Comparison of ENCODE assay signal across 12 cellular contexts in the genomic region with DNA sequence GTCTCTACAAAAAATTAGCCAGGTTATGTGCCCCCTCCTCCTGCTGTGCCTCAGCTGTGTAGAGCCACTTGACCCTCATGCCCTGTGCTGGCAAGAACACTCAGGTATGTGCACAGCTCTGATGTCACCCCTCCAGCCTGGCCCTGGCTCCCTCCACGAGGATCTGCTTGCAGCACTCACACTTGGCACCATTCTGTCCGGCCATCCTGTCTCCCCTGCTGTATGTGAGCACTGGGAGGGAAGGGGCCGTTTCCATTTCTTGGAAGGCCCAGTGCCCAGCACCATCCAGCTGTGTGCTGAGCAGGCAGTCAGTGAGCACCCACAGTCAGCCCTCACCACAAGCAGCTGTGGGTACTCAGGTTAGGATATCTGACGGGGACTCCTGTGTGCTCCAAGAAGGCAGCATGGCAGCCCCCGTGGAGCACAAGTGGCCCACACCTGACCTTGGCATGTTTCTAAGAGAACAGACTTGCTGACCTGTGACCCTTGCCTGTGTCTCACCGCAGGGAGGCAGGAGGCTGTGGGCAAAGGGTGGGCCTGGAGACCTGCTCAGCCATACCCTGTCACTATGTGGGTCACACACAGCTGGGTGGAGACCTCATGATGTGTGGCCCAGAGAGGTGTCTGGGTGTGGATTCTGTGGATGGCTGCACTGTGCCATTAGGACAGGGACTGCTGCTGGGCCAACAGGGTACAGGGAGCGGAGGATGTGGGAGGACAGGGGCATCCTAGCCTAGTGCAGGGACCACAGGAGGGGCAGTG. TPM values are rescaled to one million over a fixed set of nuclear protein-coding genes. Genes with fewer than 3 reads are reported as not detected.
A peak's percentile ranks its signal among the peaks of the same experiment; 100 is the strongest.
DNase-seq lines count a peak whose midpoint lies in the region; ATAC-seq, FAIRE-seq and TF ChIP-seq lines count a peak whose summit lies in the region.
"Had no signal": no experiment of that assay in that cellular context is flagged by ENCODE, and none has a peak within 500 bp of the region (broad histone marks: within the 10 kb centered on the region; RNA-seq: fewer than 3 reads in every experiment).

No MANE protein-coding gene starts in this region.

- no peaks in the 10 kb centered on the region for H3K9me3 ChIP-seq in CD4-positive, alpha-beta memory T cell (ENCODE audit: control insufficient read depth in 1 of 2, low read length in 2 of 2)
- H3K9me3 ChIP-seq in cardiac muscle cell (ENCODE audit: low read depth) (no peaks in the 10 kb centered on the region), pancreas (no peaks in the 10 kb centered on the region)
- H3K9me3 ChIP-seq: SJSA1 had no signal

- H3K27ac ChIP-seq in CD4-positive, alpha-beta memory T cell (ENCODE audit: low read depth, low read length): no peak overlapping the region
- H3K27ac ChIP-seq in cardiac muscle cell: peak overlapping the region; percentile 76
- H3K27ac ChIP-seq in pancreas: no peak overlapping the region
- H3K27ac ChIP-seq: gastroesophageal sphincter, SJSA1, VCaP had no signal

- intact Hi-C loops in CD4-positive, alpha-beta memory T cell (cut with micrococcal nuclease): no loop called here
- intact Hi-C loops in pancreas (cut with DNase I): no loop called here

- DNase-seq in CD4-positive, alpha-beta memory T cell: no peak
- DNase-seq in NCI-H2196 treated with DMSO at 0.1 percent for 48 hours (lab: John Stamatoyannopoulos, UW; ENCODE audit: unreplicated experiment) (peak; percentile 47), cardiac muscle cell (ENCODE audit: low read depth in 1 of 2, low spot score in 1 of 2) (peak in 1 of 2 donors; percentile 25), pancreas (peak in 2 of 6 donors; percentile 46 to 67), HTR-8/SVneo (ENCODE audit: insufficient read length, low spot score) (no peak), NCI-H1694 treated with DMSO at 0.1 percent for 48 hours (lab: John Stamatoyannopoulos, UW) (no peak)
- no peak for DNase-seq in T-helper 2 cell treated with Interferon-gamma antibody and Interleukin-4, amounts not matched to agents 5 μg/mL and 100 μg/mL, for 36 hours (ENCODE audit: low spot score)
- DNase-seq in activated CD4-positive, alpha-beta memory T cell treated with anti-CD3 and anti-CD28 coated beads, Interleukin-2, amount 10 ng/mL, durations not matched to agents 7 days and 5 days: no peak
- DNase-seq: activated T-cell treated with anti-CD3 and anti-CD28 coated beads, Interleukin-2, amount 50 U/mL, for 24 hours had no signal

- peaks cover 56% of the 10 kb centered on the region for H3K4me1 ChIP-seq in CD4-positive, alpha-beta memory T cell (ENCODE audit: insufficient read depth, low read length)
- H3K4me1 ChIP-seq in cardiac muscle cell (ENCODE audit: low read depth) (peaks cover 12% of the 10 kb centered on the region), pancreas (peaks cover 0 to 27% (median 11%) of the 10 kb centered on the region in 3 donors)

- peak in 3 of 4 donors; percentile 32 to 61 (median 46) for ATAC-seq in pancreas
- ATAC-seq: gastroesophageal sphincter had no signal

- H3K27me3 ChIP-seq in CD4-positive, alpha-beta memory T cell (ENCODE audit: insufficient read depth, low read length): no peaks in the 10 kb centered on the region
- H3K27me3 ChIP-seq in cardiac muscle cell (no peaks in the 10 kb centered on the region), pancreas (no peaks in the 10 kb centered on the region)
- H3K27me3 ChIP-seq: gastroesophageal sphincter, SJSA1 had no signal

- whole genome bisulfite sequencing in pancreas, 2 donors: 61% methylated on average over 7 of the region's 7 CpGs

- peaks cover 59 to 83% (median 70%) of the 10 kb centered on the region in 4 donors for H3K4me1 Mint-ChIP-seq in CD4-positive, alpha-beta memory T cell
- H3K4me1 Mint-ChIP-seq in T-helper 2 cell treated with Interferon-gamma antibody and Interleukin-4, amounts not matched to agents 5 μg/mL and 100 μg/mL, for 36 hours (ENCODE audit: low read depth): peaks cover 43% of the 10 kb centered on the region
- peaks cover 37% of the 10 kb centered on the region for H3K4me1 Mint-ChIP-seq in activated CD4-positive, alpha-beta memory T cell treated with anti-CD3 and anti-CD28 coated beads, Interleukin-2, amount 10 ng/mL, durations not matched to agents 7 days and 5 days

- TF ChIP-seq CTCF in cardiac muscle cell (IDR thresholded peaks at IDR 0.05; ENCODE audit: low read depth, low read length) (no peak), pancreas (IDR thresholded peaks at IDR 0.05) (no peak)

- no peaks in the 10 kb centered on the region for H3K27me3 Mint-ChIP-seq in CD4-positive, alpha-beta memory T cell
- no peaks in the 10 kb centered on the region for H3K27me3 Mint-ChIP-seq in T-helper 2 cell treated with Interferon-gamma antibody and Interleukin-4, amounts not matched to agents 5 μg/mL and 100 μg/mL, for 36 hours (ENCODE audit: low read depth)
- no peaks in the 10 kb centered on the region for H3K27me3 Mint-ChIP-seq in activated CD4-positive, alpha-beta memory T cell treated with anti-CD3 and anti-CD28 coated beads, Interleukin-2, amount 10 ng/mL, durations not matched to agents 7 days and 5 days
- H3K27me3 Mint-ChIP-seq: activated T-cell treated with anti-CD3 and anti-CD28 coated beads, Interleukin-2, amount 50 U/mL, for 24 hours had no signal

- peaks cover 32 to 46% of the 10 kb centered on the region in 2 donors for H3K36me3 Mint-ChIP-seq in CD4-positive, alpha-beta memory T cell
- H3K36me3 Mint-ChIP-seq in T-helper 2 cell treated with Interferon-gamma antibody and Interleukin-4, amounts not matched to agents 5 μg/mL and 100 μg/mL, for 36 hours (ENCODE audit: low read depth): peaks cover 23% of the 10 kb centered on the region
- H3K36me3 Mint-ChIP-seq in activated CD4-positive, alpha-beta memory T cell treated with anti-CD3 and anti-CD28 coated beads, Interleukin-2, amount 10 ng/mL, durations not matched to agents 7 days and 5 days (ENCODE audit: low read depth): peaks cover 49% of the 10 kb centered on the region

- peak overlapping the region in 5 of 7 donors; percentile 12 to 50 (median 16) for H3K27ac Mint-ChIP-seq in CD4-positive, alpha-beta memory T cell
- no peak overlapping the region for H3K27ac Mint-ChIP-seq in T-helper 2 cell treated with Interferon-gamma antibody and Interleukin-4, amounts not matched to agents 5 μg/mL and 100 μg/mL, for 36 hours
- H3K27ac Mint-ChIP-seq in activated CD4-positive, alpha-beta memory T cell treated with anti-CD3 and anti-CD28 coated beads, Interleukin-2, amount 10 ng/mL, durations not matched to agents 7 days and 5 days: no peak overlapping the region

- no peak overlapping the region for H3K4me3 ChIP-seq in CD4-positive, alpha-beta memory T cell (ENCODE audit: low read length in 2 of 2)
- H3K4me3 ChIP-seq in cardiac muscle cell (no peak overlapping the region), pancreas (no peak overlapping the region)
- H3K4me3 ChIP-seq: gastroesophageal sphincter, SJSA1 had no signal

- CTCF ChIA-PET in CD4-positive, alpha-beta memory T cell (lab: Charles Lee; ENCODE audit: partially characterized antibody): interaction anchor here (1.6 to 2.6 kb wide), 3 partner anchors 13 to 18 kb away, joined by 3 to 11 read pairs (median 5); no protein-coding TSS in a partner anchor
- CTCF ChIA-PET in activated CD4-positive, alpha-beta memory T cell treated with anti-CD3 and anti-CD28 coated beads, Interleukin-2, amount 10 ng/mL, durations not matched to agents 7 days and 5 days (lab: Charles Lee): interaction anchor here (1.2 kb wide), 1 partner anchor 13 kb away, joined by 7 read pairs; no protein-coding TSS in a partner anchor

- FAIRE-seq in pancreas (lab: Jason Lieb, UNC) (no peak), HTR-8/SVneo (lab: Jason Lieb, UNC) (no peak)

- peaks cover 2 to 27% (median 18%) of the 10 kb centered on the region in 8 donors for H3K9me3 Mint-ChIP-seq in CD4-positive, alpha-beta memory T cell
- H3K9me3 Mint-ChIP-seq in T-helper 2 cell treated with Interferon-gamma antibody and Interleukin-4, amounts not matched to agents 5 μg/mL and 100 μg/mL, for 36 hours: peaks cover 11% of the 10 kb centered on the region
- H3K9me3 Mint-ChIP-seq in activated CD4-positive, alpha-beta memory T cell treated with anti-CD3 and anti-CD28 coated beads, Interleukin-2, amount 10 ng/mL, durations not matched to agents 7 days and 5 days: peaks cover 12% of the 10 kb centered on the region

- no peaks in the 10 kb centered on the region for H3K36me3 ChIP-seq in CD4-positive, alpha-beta memory T cell (ENCODE audit: insufficient read depth, low read length)
- no peaks in the 10 kb centered on the region for H3K36me3 ChIP-seq in cardiac muscle cell
- no peaks in the 10 kb centered on the region for H3K36me3 ChIP-seq in pancreas
- H3K36me3 ChIP-seq: gastroesophageal sphincter had no signal

- POLR2A ChIA-PET in CD4-positive, alpha-beta memory T cell (lab: Charles Lee; ENCODE audit: partially characterized antibody): no interaction called here
- POLR2A ChIA-PET in activated CD4-positive, alpha-beta memory T cell treated with anti-CD3 and anti-CD28 coated beads, Interleukin-2, amount 10 ng/mL, durations not matched to agents 7 days and 5 days (lab: Charles Lee): no interaction called here

- peak overlapping the region in 3 of 8 donors; percentile 2 to 47 (median 47) for H3K4me3 Mint-ChIP-seq in CD4-positive, alpha-beta memory T cell
- no peak overlapping the region for H3K4me3 Mint-ChIP-seq in T-helper 2 cell treated with Interferon-gamma antibody and Interleukin-4, amounts not matched to agents 5 μg/mL and 100 μg/mL, for 36 hours
- H3K4me3 Mint-ChIP-seq in activated CD4-positive, alpha-beta memory T cell treated with anti-CD3 and anti-CD28 coated beads, Interleukin-2, amount 10 ng/mL, durations not matched to agents 7 days and 5 days: no peak overlapping the region
- H3K4me3 Mint-ChIP-seq: activated T-cell treated with anti-CD3 and anti-CD28 coated beads, Interleukin-2, amount 50 U/mL, for 24 hours had no signal

RNA-seq across cellular contexts. Expression of gene USP34, which starts 31.5 kb away (rescaled TPM):
- 100 to 1,000 TPM; 163 to 164 TPM for total RNA-seq in CD4-positive, alpha-beta memory T cell
- 10 to 100 TPM in 1 of 2 donors, 1 to 10 TPM in 1; 7.9 to 26.7 TPM for polyA plus RNA-seq in CD4-positive, alpha-beta memory T cell
- 67.6 and 94.5 TPM in 2 replicates for total RNA-seq in cardiac muscle cell
- polyA plus RNA-seq in cardiac muscle cell: 42.4 and 54.9 TPM in 2 replicates
- 10 to 100 TPM; 30.0 to 58.9 (median 45.1) TPM for total RNA-seq in pancreas
- 10 to 100 TPM; 33.6 to 50.1 TPM for polyA plus RNA-seq in pancreas
- 10 to 100 TPM; 77.5 to 79.4 TPM for total RNA-seq in activated CD4-positive, alpha-beta memory T cell treated with anti-CD3 and anti-CD28 coated beads, Interleukin-2, amount 10 ng/mL, durations not matched to agents 7 days and 5 days

Comparison
In these comparisons a context has a peak if more than half of its experiments do, and no peak if none do; other contexts are left out.
1. H3K27ac Mint-ChIP-seq: peak in CD4-positive, alpha-beta memory T cell (5 of 7); none in T-helper 2 cell treated with Interferon-gamma antibody and Interleukin-4, amounts not matched to agents 5 μg/mL and 100 μg/mL, for 36 hours (single experiment) and activated CD4-positive, alpha-beta memory T cell treated with anti-CD3 and anti-CD28 coated beads, Interleukin-2, amount 10 ng/mL, durations not matched to agents 7 days and 5 days (single experiment).